In genomic region chr7:43484678-43485355, GRCh38 we compare ENCODE assay signal across 12 cellular contexts.
"Had no signal": no experiment of that assay in that cellular context is flagged by ENCODE, and none has a peak within 500 bp of the region (broad histone marks: within the 10 kb centered on the region; RNA-seq: fewer than 3 reads in every experiment).

No MANE protein-coding gene starts in this region.

- H3K4me1 ChIP-seq: stomach had no signal

- H3K27ac ChIP-seq: coronary artery, stomach, thoracic aorta had no signal

- H3K36me3 ChIP-seq: stomach, thoracic aorta had no signal

- DNase-seq: activated CD4-positive, alpha-beta T cell treated with anti-CD3 and anti-CD28 coated beads, Interleukin-2, amount 10 ng/mL, durations not matched to agents 24 days and 14 days; activated CD8-positive, alpha-beta memory T cell treated with anti-CD3 and anti-CD28 coated beads for 24 hours; activated naive CD4-positive, alpha-beta T cell treated with anti-CD3 and anti-CD28 coated beads, Interleukin-2, amount 10 ng/mL, durations not matched to agents 7 days and 5 days; central memory CD4-positive, alpha-beta T cell; effector memory CD4-positive, alpha-beta T cell; kidney; naive B cell; stimulated activated CD4-positive, alpha-beta T cell treated with anti-CD3 and anti-CD28 coated beads, Interleukin-2, amount 100 ng/mL, for 48 hours; stomach had no signal

- H3K27me3 ChIP-seq: stomach had no signal

- ATAC-seq: activated T-helper 17 cell treated with anti-CD3 and anti-CD28 coated beads, Interleukin-2, amount 50 U/mL, for 72 hours had no signal

- H3K4me3 ChIP-seq: coronary artery, stomach, thoracic aorta had no signal
